ENCODE assay signal across 8 cellular contexts in genomic region chr3:112642912-112643506, GRCh38. TPM values are rescaled to one million over a fixed set of nuclear protein-coding genes. Genes with fewer than 3 reads are reported as not detected.
DNase-seq lines count a peak whose midpoint lies in the region; ATAC-seq, FAIRE-seq and TF ChIP-seq lines count a peak whose summit lies in the region.

No MANE protein-coding gene starts in this region.

- 4% methylated on average over 10 of the region's 10 CpGs for WGBS in prostate gland

- no peak for TF ChIP-seq POLR2A in NB4 (IDR thresholded peaks at IDR 0.05; ENCODE audit: extremely low read depth, insufficient read length)
- no peak for TF ChIP-seq POLR2A in prostate gland (IDR thresholded peaks at IDR 0.05)

- peak; percentile 92 for TF ChIP-seq CTCF in GM10266 (IDR thresholded peaks at IDR 0.05; ENCODE audit: control insufficient read depth, insufficient read depth, low read depth, missing control alignments)
- peak; percentile 73 for TF ChIP-seq CTCF in NB4 (IDR thresholded peaks at IDR 0.05; ENCODE audit: low read depth, low read length)
- peak; percentile 28 to 70 (median 61) for TF ChIP-seq CTCF in prostate gland (IDR thresholded peaks at IDR 0.05)

- no peaks in the 10 kb centered on the region for H3K4me1 ChIP-seq in prostate gland (replicated peaks)

- no peak overlapping the region for H3K27ac ChIP-seq in prostate gland

- DNase-seq in GM10266 (ENCODE audit: extremely low spot score) = peak; percentile 81
- DNase-seq in NB4 (ENCODE audit: low read depth) = peak; percentile 85
- DNase-seq in SK-N-DZ (ENCODE audit: low spot score) = peak; percentile 84
- peak; percentile 81 for DNase-seq in activated naive CD4-positive, alpha-beta T cell treated with anti-CD3 and anti-CD28 coated beads, Interleukin-2, amount 50 U/mL, for 16 hours
- DNase-seq in Right ventricle myocardium superior = peak; percentile 88
- peak; percentile 75 for DNase-seq in prostate gland (ENCODE audit: low spot score)
- peak; percentile 88 for DNase-seq in urothelium cell line (ENCODE audit: low spot score)

- H3K27me3 ChIP-seq in prostate gland (replicated peaks; ENCODE audit: insufficient read depth) = peaks cover 5% of the 10 kb centered on the region

- ATAC-seq in HG02588 (IDR thresholded peaks at IDR 0.05; ENCODE audit: unreplicated experiment) = peak; percentile 87
- peak; percentile 83 for ATAC-seq in Right ventricle myocardium superior (ENCODE audit: poor library complexity)

- no peaks in the 10 kb centered on the region for H3K9me3 ChIP-seq in prostate gland

- intact Hi-C loops in Right ventricle myocardium superior (cut with DNase I) (loop anchor here (5.0 kb wide), 2 partner anchors 169 to 339 kb away; no protein-coding TSS in a partner anchor), prostate gland (cut with DNase I) (loop anchor here (2.0 to 5.0 kb wide), 2 partner anchors 172 to 334 kb away; partner anchors contain the start of gene CD200R1)

- H3K4me3 ChIP-seq in NB4 (ENCODE audit: low read depth, low read length) (no peak overlapping the region), prostate gland (no peak overlapping the region)

- no peaks in the 10 kb centered on the region for H3K36me3 ChIP-seq in prostate gland

- FAIRE-seq in urothelium cell line (lab: Jason Lieb, UNC) = peak; percentile 42

RNA-seq across cellular contexts. Expression of gene CCDC80, which starts 2.1 kb away (rescaled TPM):
- 3.2 and 3.9 TPM in 2 replicates for polyA plus RNA-seq in SK-N-DZ (2014; cell fraction: cytosol; rRNA removed)
- 2.1 and 2.9 TPM in 2 replicates for polyA plus RNA-seq in SK-N-DZ (2014; cell fraction: nucleus; rRNA removed)
- 54.0 TPM for total RNA-seq in Right ventricle myocardium superior
- total RNA-seq in prostate gland = 10 to 100 TPM in 1 of 2 donors, 1 to 10 TPM in 1; 2.7 to 18.4 TPM
